ENCODE assay signal across 21 cellular contexts in genomic region chr1:231134624-231135023, GRCh38. TPM values are rescaled to one million over a fixed set of nuclear protein-coding genes. Genes with fewer than 3 reads are reported as not detected.
DNase-seq lines count a peak whose midpoint lies in the region; ATAC-seq and TF ChIP-seq lines count a peak whose summit lies in the region.
"Had no signal": no experiment of that assay in that cellular context is flagged by ENCODE, and none has a peak within 500 bp of the region (broad histone marks: within the 10 kb centered on the region; RNA-seq: fewer than 3 reads in every experiment).

No MANE protein-coding gene starts in this region.

- DNase-seq in Calu3 (peak; percentile 47), RPMI7951 (ENCODE audit: low read depth) (peak; percentile 7), chondrocyte (ENCODE audit: low spot score) (no peak), progenitor cell of endocrine pancreas (ENCODE audit: low spot score, unreplicated experiment) (no peak), SK-N-DZ (ENCODE audit: low spot score) (no peak), endothelial cell (ENCODE audit: low spot score) (no peak)
- DNase-seq: CD4-positive, alpha-beta T cell; DMS53; HCEC 1CT; Kasumi-1; NCI-H1105; NCI-H1694; NCI-H2081 treated with DMSO at 0.1 percent for 48 hours; NCI-H2227 treated with DMSO at 0.1 percent for 48 hours; NCI-H510A treated with DMSO at 0.1 percent for 48 hours; NCI-H774; OCI-M1; RPMI8226; SHP77 treated with DMSO at 0.1 percent for 48 hours had no signal

- H3K4me3 Mint-ChIP-seq in Calu3 (ENCODE audit: low read depth, unreplicated experiment) (no peak overlapping the region), chondrocyte (ENCODE audit: unreplicated experiment) (no peak overlapping the region), progenitor cell of endocrine pancreas (ENCODE audit: low read depth) (no peak overlapping the region), endothelial cell (ENCODE audit: unreplicated experiment) (no peak overlapping the region)
- H3K4me3 Mint-ChIP-seq: CD4-positive, alpha-beta T cell had no signal

- H3K27me3 Mint-ChIP-seq in Calu3 (ENCODE audit: unreplicated experiment) (no peaks in the 10 kb centered on the region), chondrocyte (ENCODE audit: low read depth) (no peaks in the 10 kb centered on the region), progenitor cell of endocrine pancreas (peaks cover 6% of the 10 kb centered on the region), endothelial cell (ENCODE audit: unreplicated experiment) (peaks cover 3% of the 10 kb centered on the region)

- peaks cover 6% of the 10 kb centered on the region for H3K36me3 Mint-ChIP-seq in Calu3 (ENCODE audit: insufficient read depth, unreplicated experiment)
- H3K36me3 Mint-ChIP-seq in chondrocyte (ENCODE audit: low read depth): no peaks in the 10 kb centered on the region
- no peaks in the 10 kb centered on the region for H3K36me3 Mint-ChIP-seq in progenitor cell of endocrine pancreas (ENCODE audit: insufficient read depth)
- no peaks in the 10 kb centered on the region for H3K36me3 Mint-ChIP-seq in endothelial cell (ENCODE audit: low read depth, unreplicated experiment)

- no peaks in the 10 kb centered on the region for H3K9me3 Mint-ChIP-seq in Calu3 (ENCODE audit: low read depth, unreplicated experiment)
- H3K9me3 Mint-ChIP-seq in chondrocyte (ENCODE audit: low read depth): no peaks in the 10 kb centered on the region
- H3K9me3 Mint-ChIP-seq in progenitor cell of endocrine pancreas (ENCODE audit: low read depth): no peaks in the 10 kb centered on the region
- H3K9me3 Mint-ChIP-seq in endothelial cell (ENCODE audit: unreplicated experiment): no peaks in the 10 kb centered on the region
- H3K9me3 Mint-ChIP-seq: CD4-positive, alpha-beta T cell had no signal

- ATAC-seq in HG03571 (IDR thresholded peaks at IDR 0.05; ENCODE audit: unreplicated experiment): no peak
- no peak for ATAC-seq in GM19395 (IDR thresholded peaks at IDR 0.05; ENCODE audit: unreplicated experiment)

- peak overlapping the region; percentile 61 for H3K27ac Mint-ChIP-seq in Calu3 (ENCODE audit: unreplicated experiment)
- H3K27ac Mint-ChIP-seq in chondrocyte (ENCODE audit: unreplicated experiment): peak overlapping the region; percentile 49
- H3K27ac Mint-ChIP-seq in progenitor cell of endocrine pancreas: peak overlapping the region; percentile 33
- H3K27ac Mint-ChIP-seq in endothelial cell (ENCODE audit: unreplicated experiment): no peak overlapping the region
- H3K27ac Mint-ChIP-seq: CD4-positive, alpha-beta T cell had no signal

- intact Hi-C loops in Calu3 (cut with micrococcal nuclease; ENCODE audit: unreplicated experiment): no loop called here

- BruUV-seq in Calu3 (replicated peaks; lab: Mats Ljungman, UMichigan): no TSS peak

- peaks cover 27% of the 10 kb centered on the region for H3K4me1 Mint-ChIP-seq in Calu3 (ENCODE audit: low read depth, unreplicated experiment)
- peaks cover 27% of the 10 kb centered on the region for H3K4me1 Mint-ChIP-seq in chondrocyte (ENCODE audit: low read depth)
- no peaks in the 10 kb centered on the region for H3K4me1 Mint-ChIP-seq in progenitor cell of endocrine pancreas (ENCODE audit: low read depth)
- peaks cover 4% of the 10 kb centered on the region for H3K4me1 Mint-ChIP-seq in endothelial cell (ENCODE audit: unreplicated experiment)

- CTCF ChIA-PET in Calu3 (lab: Charles Lee): interaction anchor here (0.6 to 1.5 kb wide), 3 partner anchors 9 to 19 kb away, joined by 3 read pairs; no protein-coding TSS in a partner anchor

- TF ChIP-seq CTCF in Calu3 (IDR thresholded peaks at IDR 0.05; ENCODE audit: unreplicated experiment) (no peak), chondrocyte (IDR thresholded peaks at IDR 0.05) (no peak), progenitor cell of endocrine pancreas (IDR thresholded peaks at IDR 0.05; ENCODE audit: unreplicated experiment) (no peak), endothelial cell (IDR thresholded peaks at IDR 0.05; ENCODE audit: unreplicated experiment) (no peak)

RNA-seq across cellular contexts. Expression of gene TRIM67, which starts 27.2 kb away (rescaled TPM):
- total RNA-seq in Calu3 (2022) (0.09 and 0.15 TPM in 2 replicates), chondrocyte (1.2 to 2.9 TPM (median 1.6 TPM) in 3 replicates), progenitor cell of endocrine pancreas (0.05 and 0.09 TPM in 2 replicates), endothelial cell (ENCODE audit: unreplicated experiment) (0.26 TPM)
- not detected in 2 replicates for total RNA-seq in RPMI7951 (2014; rRNA removed; shearing (Covaris generic))
- polyA plus RNA-seq in SK-N-DZ (2014; cell fraction: cytosol; rRNA removed): 1.1 and 1.5 TPM in 2 replicates
- polyA plus RNA-seq in SK-N-DZ (2014; cell fraction: nucleus; rRNA removed): 1.8 and 2.6 TPM in 2 replicates
- total RNA-seq: CD4-positive, alpha-beta T cell had no signal

Comparison
In these comparisons a context has a peak if more than half of its experiments do, and no peak if none do; other contexts are left out.
1. DNase-seq: peak in Calu3 (single experiment) and RPMI7951 (single experiment); none in chondrocyte (single experiment), progenitor cell of endocrine pancreas (single experiment), SK-N-DZ (single experiment) and endothelial cell (single experiment).